Comparison of ENCODE assay signal across 1 cellular context in the genomic region with DNA sequence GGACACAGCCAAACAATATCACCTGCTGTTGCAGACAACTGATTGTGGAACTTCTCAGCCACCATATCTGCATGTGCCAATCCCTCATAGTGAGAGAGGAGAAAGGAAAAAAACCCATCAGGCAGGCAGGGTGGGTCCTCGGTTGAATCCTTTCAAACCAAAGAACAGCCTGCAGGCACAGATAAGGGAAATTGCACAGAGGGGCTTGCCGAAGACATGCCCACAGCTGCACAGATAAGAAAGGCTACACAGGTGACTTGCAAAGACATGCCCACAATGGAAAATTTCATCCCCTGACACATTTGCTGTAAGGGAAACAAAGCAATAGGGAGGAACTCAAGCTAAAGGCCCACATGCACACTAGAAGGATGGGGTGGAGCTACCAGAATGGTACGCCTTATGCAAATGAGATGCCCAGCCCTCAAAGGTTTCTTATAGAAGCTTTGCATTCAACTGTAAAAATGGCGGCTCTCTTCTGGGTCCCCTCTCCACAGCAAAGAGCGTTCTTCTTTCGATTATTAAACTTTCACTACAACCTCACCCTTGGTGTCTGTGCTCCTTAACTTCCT.
TF ChIP-seq lines count a peak whose summit lies in the region.

No MANE protein-coding gene starts in this region.

TF ChIP-seq in K562, 482 proteins besides CTCF, POLR2A, EP300 and RAD21 (continued from another document):
- TF ChIP-seq ARID1B (IDR thresholded peaks at IDR 0.05) (peak; percentile 82), YY1 (IDR thresholded peaks at IDR 0.05; ENCODE audit: borderline replicate concordance in 1 of 3, control insufficient read depth in 1 of 3, extremely low read depth in 1 of 3, insufficient read depth in 3 of 3, insufficient read length in 1 of 3, insufficient replicate concordance in 2 of 3, low read depth in 1 of 3, low read length in 2 of 3) (peak in 1 of 3 experiments; percentile 7), ZNF76 (CRISPR knock-in tag; IDR thresholded peaks at IDR 0.05; ENCODE audit: borderline replicate concordance) (no peak), TRIM24 (IDR thresholded peaks at IDR 0.05) (peak; percentile 36 to 57; a peak in 2 of 4 replicates), PHB2 (IDR thresholded peaks at IDR 0.05; ENCODE audit: low read depth) (no peak), NFIC (IDR thresholded peaks at IDR 0.05) (peak; percentile 38; the same call in 1 of the 2 replicates), ZBTB7A (IDR thresholded peaks at IDR 0.05; ENCODE audit: borderline replicate concordance, control insufficient read depth, low read depth, low read length) (peak; percentile 22; the same call in 1 of the 2 replicates), TAL1 (IDR thresholded peaks at IDR 0.05) (peak; percentile 84), MTA2 (IDR thresholded peaks at IDR 0.05; ENCODE audit: low read depth) (peak; percentile 50), SMARCA5 (IDR thresholded peaks at IDR 0.05) (no peak), SUPT5H (IDR thresholded peaks at IDR 0.05) (no peak), CTBP1 (IDR thresholded peaks at IDR 0.05; ENCODE audit: borderline replicate concordance) (peak; percentile 21; the same call in 1 of the 2 replicates), ZNF184 (CRISPR knock-in tag; IDR thresholded peaks at IDR 0.05) (no peak), DPF2 (IDR thresholded peaks at IDR 0.05) (0 out of 2 replicates have a peak, but pooled peaks have one; percentile 47), BHLHE40 (IDR thresholded peaks at IDR 0.05; ENCODE audit: low read length) (0 out of 2 replicates have a peak, but pooled peaks have one; percentile 15), KDM1A (IDR thresholded peaks at IDR 0.05) (peak; percentile 75 to 81), CBFA2T2 (conservative IDR thresholded peaks at IDR 0.05) (peak; percentile 87), STAT5A (IDR thresholded peaks at IDR 0.05; ENCODE audit: borderline replicate concordance, low read length) (peak; percentile 55), CBFA2T3 (IDR thresholded peaks at IDR 0.05) (peak; percentile 89), ZBED1 (IDR thresholded peaks at IDR 0.05) (no peak), TRIM28 (IDR thresholded peaks at IDR 0.05) (no peak), ZFX (CRISPR knock-in tag; IDR thresholded peaks at IDR 0.05) (no peak), DMBX1 (CRISPR knock-in tag; IDR thresholded peaks at IDR 0.05; ENCODE audit: borderline replicate concordance) (peak; percentile 31; the same call in 1 of the 2 replicates), SMARCA4 (IDR thresholded peaks at IDR 0.05) (0 out of 2 replicates have a peak, but pooled peaks have one; percentile 21), MEF2A (IDR thresholded peaks at IDR 0.05; ENCODE audit: control insufficient read depth, low read depth, low read length) (no peak), JUN (IDR thresholded peaks at IDR 0.05; ENCODE audit: borderline replicate concordance, low read depth, low read length) (no peak), JUN (CRISPR knock-in tag; IDR thresholded peaks at IDR 0.05; ENCODE audit: borderline replicate concordance) (no peak), BCL6 (CRISPR knock-in tag; IDR thresholded peaks at IDR 0.05) (no peak), ZBTB17 (CRISPR knock-in tag; IDR thresholded peaks at IDR 0.05) (no peak), BRCA1 (IDR thresholded peaks at IDR 0.05) (no peak), BRCA1 (CRISPR knock-in tag; IDR thresholded peaks at IDR 0.05) (no peak), TCF3 (CRISPR knock-in tag; IDR thresholded peaks at IDR 0.05) (peak; percentile 64)
- TF ChIP-seq, protein P1, sequence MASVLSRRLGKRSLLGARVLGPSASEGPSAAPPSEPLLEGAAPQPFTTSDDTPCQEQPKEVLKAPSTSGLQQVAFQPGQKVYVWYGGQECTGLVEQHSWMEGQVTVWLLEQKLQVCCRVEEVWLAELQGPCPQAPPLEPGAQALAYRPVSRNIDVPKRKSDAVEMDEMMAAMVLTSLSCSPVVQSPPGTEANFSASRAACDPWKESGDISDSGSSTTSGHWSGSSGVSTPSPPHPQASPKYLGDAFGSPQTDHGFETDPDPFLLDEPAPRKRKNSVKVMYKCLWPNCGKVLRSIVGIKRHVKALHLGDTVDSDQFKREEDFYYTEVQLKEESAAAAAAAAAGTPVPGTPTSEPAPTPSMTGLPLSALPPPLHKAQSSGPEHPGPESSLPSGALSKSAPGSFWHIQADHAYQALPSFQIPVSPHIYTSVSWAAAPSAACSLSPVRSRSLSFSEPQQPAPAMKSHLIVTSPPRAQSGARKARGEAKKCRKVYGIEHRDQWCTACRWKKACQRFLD (CRISPR knock-in tag; IDR thresholded peaks at IDR 0.05): 0 out of 2 replicates have a peak, but pooled peaks have one; percentile 33
- TF ChIP-seq, protein P2, sequence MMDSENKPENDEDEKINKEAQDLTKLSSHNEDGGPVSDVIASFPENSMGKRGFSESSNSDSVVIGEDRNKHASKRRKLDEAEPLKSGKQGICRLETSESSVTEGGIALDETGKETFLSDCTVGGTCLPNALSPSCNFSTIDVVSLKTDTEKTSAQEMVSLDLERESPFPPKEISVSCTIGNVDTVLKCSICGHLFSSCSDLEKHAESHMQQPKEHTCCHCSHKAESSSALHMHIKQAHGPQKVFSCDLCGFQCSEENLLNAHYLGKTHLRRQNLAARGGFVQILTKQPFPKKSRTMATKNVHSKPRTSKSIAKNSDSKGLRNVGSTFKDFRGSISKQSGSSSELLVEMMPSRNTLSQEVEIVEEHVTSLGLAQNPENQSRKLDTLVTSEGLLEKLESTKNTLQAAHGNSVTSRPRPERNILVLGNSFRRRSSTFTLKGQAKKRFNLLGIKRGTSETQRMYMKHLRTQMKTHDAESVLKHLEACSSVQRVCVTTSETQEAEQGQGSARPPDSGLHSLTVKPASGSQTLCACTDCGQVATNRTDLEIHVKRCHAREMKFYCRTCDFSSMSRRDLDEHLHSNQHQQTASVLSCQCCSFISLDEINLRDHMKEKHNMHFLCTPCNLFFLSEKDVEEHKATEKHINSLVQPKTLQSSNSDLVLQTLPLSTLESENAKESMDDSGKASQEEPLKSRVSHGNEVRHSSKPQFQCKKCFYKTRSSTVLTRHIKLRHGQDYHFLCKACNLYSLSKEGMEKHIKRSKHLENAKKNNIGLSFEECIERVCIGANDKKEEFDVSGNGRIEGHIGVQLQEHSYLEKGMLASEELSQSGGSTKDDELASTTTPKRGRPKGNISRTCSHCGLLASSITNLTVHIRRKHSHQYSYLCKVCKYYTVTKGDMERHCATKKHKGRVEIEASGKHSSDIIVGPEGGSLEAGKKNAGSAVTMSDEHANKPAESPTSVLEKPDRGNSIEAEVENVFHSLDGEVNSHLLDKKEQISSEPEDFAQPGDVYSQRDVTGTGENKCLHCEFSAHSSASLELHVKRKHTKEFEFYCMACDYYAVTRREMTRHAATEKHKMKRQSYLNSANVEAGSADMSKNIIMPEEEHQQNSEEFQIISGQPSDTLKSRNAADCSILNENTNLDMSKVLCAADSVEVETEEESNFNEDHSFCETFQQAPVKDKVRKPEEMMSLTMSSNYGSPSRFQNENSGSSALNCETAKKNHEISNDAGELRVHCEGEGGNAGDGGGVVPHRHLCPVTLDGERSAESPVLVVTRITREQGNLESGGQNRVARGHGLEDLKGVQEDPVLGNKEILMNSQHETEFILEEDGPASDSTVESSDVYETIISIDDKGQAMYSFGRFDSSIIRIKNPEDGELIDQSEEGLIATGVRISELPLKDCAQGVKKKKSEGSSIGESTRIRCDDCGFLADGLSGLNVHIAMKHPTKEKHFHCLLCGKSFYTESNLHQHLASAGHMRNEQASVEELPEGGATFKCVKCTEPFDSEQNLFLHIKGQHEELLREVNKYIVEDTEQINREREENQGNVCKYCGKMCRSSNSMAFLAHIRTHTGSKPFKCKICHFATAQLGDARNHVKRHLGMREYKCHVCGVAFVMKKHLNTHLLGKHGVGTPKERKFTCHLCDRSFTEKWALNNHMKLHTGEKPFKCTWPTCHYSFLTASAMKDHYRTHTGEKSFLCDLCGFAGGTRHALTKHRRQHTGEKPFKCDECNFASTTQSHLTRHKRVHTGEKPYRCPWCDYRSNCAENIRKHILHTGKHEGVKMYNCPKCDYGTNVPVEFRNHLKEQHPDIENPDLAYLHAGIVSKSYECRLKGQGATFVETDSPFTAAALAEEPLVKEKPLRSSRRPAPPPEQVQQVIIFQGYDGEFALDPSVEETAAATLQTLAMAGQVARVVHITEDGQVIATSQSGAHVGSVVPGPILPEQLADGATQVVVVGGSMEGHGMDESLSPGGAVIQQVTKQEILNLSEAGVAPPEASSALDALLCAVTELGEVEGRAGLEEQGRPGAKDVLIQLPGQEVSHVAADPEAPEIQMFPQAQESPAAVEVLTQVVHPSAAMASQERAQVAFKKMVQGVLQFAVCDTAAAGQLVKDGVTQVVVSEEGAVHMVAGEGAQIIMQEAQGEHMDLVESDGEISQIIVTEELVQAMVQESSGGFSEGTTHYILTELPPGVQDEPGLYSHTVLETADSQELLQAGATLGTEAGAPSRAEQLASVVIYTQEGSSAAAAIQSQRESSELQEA (IDR thresholded peaks at IDR 0.05; ENCODE audit: low read depth): 0 out of 2 replicates have a peak, but pooled peaks have one; percentile 40
- TF ChIP-seq, protein P3, sequence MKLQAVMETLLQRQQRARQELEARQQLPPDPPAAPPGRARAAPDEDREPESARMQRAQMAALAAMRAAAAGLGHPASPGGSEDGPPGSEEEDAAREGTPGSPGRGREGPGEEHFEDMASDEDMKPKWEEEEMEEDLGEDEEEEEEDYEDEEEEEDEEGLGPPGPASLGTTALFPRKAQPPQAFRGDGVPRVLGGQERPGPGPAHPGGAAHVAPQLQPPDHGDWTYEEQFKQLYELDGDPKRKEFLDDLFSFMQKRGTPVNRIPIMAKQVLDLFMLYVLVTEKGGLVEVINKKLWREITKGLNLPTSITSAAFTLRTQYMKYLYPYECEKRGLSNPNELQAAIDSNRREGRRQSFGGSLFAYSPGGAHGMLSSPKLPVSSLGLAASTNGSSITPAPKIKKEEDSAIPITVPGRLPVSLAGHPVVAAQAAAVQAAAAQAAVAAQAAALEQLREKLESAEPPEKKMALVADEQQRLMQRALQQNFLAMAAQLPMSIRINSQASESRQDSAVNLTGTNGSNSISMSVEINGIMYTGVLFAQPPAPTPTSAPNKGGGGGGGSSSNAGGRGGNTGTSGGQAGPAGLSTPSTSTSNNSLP (IDR thresholded peaks at IDR 0.05; ENCODE audit: borderline replicate concordance, low read depth, low read length): no peak
